Comparison of ENCODE assay signal across 19 cellular contexts in the genomic region with DNA sequence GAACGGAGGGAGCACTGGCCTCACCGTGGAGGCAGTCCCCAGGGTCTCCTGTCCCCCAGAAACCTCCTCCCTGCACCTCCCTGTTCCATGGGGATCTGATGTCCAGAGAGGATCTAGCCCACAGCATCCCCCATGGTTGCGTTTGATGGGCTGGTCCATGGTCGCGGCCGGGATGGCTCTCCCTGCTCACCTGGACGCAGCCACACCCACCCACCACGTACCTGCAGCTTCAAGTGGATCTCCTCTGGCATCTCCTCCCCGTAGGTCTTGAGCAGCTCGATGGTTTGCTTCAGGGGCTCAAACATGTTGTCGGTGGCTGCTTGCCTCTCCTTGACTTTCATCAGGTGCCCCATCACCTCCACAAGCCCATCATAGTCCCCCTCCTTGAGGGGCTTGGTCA. TPM values are rescaled to one million over a fixed set of nuclear protein-coding genes. Genes with fewer than 3 reads are reported as not detected.
"Had no signal": no experiment of that assay in that cellular context is flagged by ENCODE, and none has a peak within 500 bp of the region (broad histone marks: within the 10 kb centered on the region; RNA-seq: fewer than 3 reads in every experiment).

No MANE protein-coding gene starts in this region.

- H3K4me1 Mint-ChIP-seq: central memory CD8-positive, alpha-beta T cell had no signal

- H3K4me1 ChIP-seq: Peyer's patch had no signal

- DNase-seq: activated CD4-positive, alpha-beta memory T cell treated with anti-CD3 and anti-CD28 coated beads, Interleukin-2, amount 10 ng/mL, durations not matched to agents 7 days and 5 days; activated CD4-positive, alpha-beta T cell treated with anti-CD3 and anti-CD28 coated beads for 36 hours; activated CD4-positive, alpha-beta T cell treated with anti-CD3 and anti-CD28 coated beads, Interleukin-2, amount 50 U/mL, for 1 hour; activated naive CD4-positive, alpha-beta T cell treated with anti-CD3 and anti-CD28 coated beads, Interleukin-2, amount 50 U/mL, for 16 hours; activated naive CD8-positive, alpha-beta T cell treated with anti-CD3 and anti-CD28 coated beads, Interleukin-2, amount 10 ng/mL, durations not matched to agents 7 days and 5 days; activated T-cell treated with anti-CD3 and anti-CD28 coated beads for 4 hours; activated T-cell treated with anti-CD3 and anti-CD28 coated beads, Interleukin-2, amount 50 U/mL, for 48 hours; MV-4-11; T-helper 2 cell; T1000; WERI-Rb-1 had no signal

- H3K4me3 Mint-ChIP-seq: activated CD4-positive, alpha-beta memory T cell treated with anti-CD3 and anti-CD28 coated beads, Interleukin-2, amount 10 ng/mL, durations not matched to agents 7 days and 5 days; activated CD4-positive, alpha-beta T cell treated with anti-CD3 and anti-CD28 coated beads for 36 hours; activated naive CD8-positive, alpha-beta T cell treated with anti-CD3 and anti-CD28 coated beads, Interleukin-2, amount 10 ng/mL, durations not matched to agents 7 days and 5 days; activated T-helper 17 cell treated with anti-CD3 and anti-CD28 coated beads, Interleukin-2, amount 50 U/mL, for 72 hours; central memory CD8-positive, alpha-beta T cell had no signal

- H3K36me3 ChIP-seq: Peyer's patch, SJSA1, WERI-Rb-1 had no signal

- H3K9ac ChIP-seq: KMS-11 had no signal

- H3K27ac ChIP-seq: KMS-11, Peyer's patch, RWPE1, SJSA1, WERI-Rb-1 had no signal

- H3K27me3 ChIP-seq: Peyer's patch, SJSA1 had no signal

- H3K27me3 Mint-ChIP-seq: activated CD4-positive, alpha-beta memory T cell treated with anti-CD3 and anti-CD28 coated beads, Interleukin-2, amount 10 ng/mL, durations not matched to agents 7 days and 5 days; activated CD4-positive, alpha-beta T cell treated with anti-CD3 and anti-CD28 coated beads for 36 hours; activated naive CD8-positive, alpha-beta T cell treated with anti-CD3 and anti-CD28 coated beads, Interleukin-2, amount 10 ng/mL, durations not matched to agents 7 days and 5 days; activated T-helper 17 cell treated with anti-CD3 and anti-CD28 coated beads, Interleukin-2, amount 50 U/mL, for 72 hours had no signal

- H3K4me3 ChIP-seq: Peyer's patch, SJSA1 had no signal

- H3K9me3 Mint-ChIP-seq: activated CD4-positive, alpha-beta memory T cell treated with anti-CD3 and anti-CD28 coated beads, Interleukin-2, amount 10 ng/mL, durations not matched to agents 7 days and 5 days; activated naive CD8-positive, alpha-beta T cell treated with anti-CD3 and anti-CD28 coated beads, Interleukin-2, amount 10 ng/mL, durations not matched to agents 7 days and 5 days; activated T-helper 17 cell treated with anti-CD3 and anti-CD28 coated beads, Interleukin-2, amount 50 U/mL, for 72 hours; central memory CD8-positive, alpha-beta T cell had no signal

- ATAC-seq: activated CD4-positive, alpha-beta T cell treated with anti-CD3 and anti-CD28 coated beads for 36 hours; activated T-helper 17 cell treated with anti-CD3 and anti-CD28 coated beads, Interleukin-2, amount 50 U/mL, for 72 hours had no signal

- H3K9me3 ChIP-seq: Peyer's patch, SJSA1 had no signal

- H3K36me3 Mint-ChIP-seq: activated naive CD8-positive, alpha-beta T cell treated with anti-CD3 and anti-CD28 coated beads, Interleukin-2, amount 10 ng/mL, durations not matched to agents 7 days and 5 days had no signal

- H3K4me2 ChIP-seq: KMS-11 had no signal

- H3K27ac Mint-ChIP-seq: activated CD4-positive, alpha-beta memory T cell treated with anti-CD3 and anti-CD28 coated beads, Interleukin-2, amount 10 ng/mL, durations not matched to agents 7 days and 5 days; activated CD4-positive, alpha-beta T cell treated with anti-CD3 and anti-CD28 coated beads for 36 hours; activated naive CD8-positive, alpha-beta T cell treated with anti-CD3 and anti-CD28 coated beads, Interleukin-2, amount 10 ng/mL, durations not matched to agents 7 days and 5 days; activated T-helper 17 cell treated with anti-CD3 and anti-CD28 coated beads, Interleukin-2, amount 50 U/mL, for 72 hours had no signal

RNA-seq across cellular contexts. Expression of gene DNAH17, which starts 47.9 kb away (rescaled TPM):
- total RNA-seq: MCF 10A, SJSA1 had no signal
- polyA plus RNA-seq: aorta had no signal
